8 cellular contexts compared by ENCODE assay signal in the genomic region with DNA sequence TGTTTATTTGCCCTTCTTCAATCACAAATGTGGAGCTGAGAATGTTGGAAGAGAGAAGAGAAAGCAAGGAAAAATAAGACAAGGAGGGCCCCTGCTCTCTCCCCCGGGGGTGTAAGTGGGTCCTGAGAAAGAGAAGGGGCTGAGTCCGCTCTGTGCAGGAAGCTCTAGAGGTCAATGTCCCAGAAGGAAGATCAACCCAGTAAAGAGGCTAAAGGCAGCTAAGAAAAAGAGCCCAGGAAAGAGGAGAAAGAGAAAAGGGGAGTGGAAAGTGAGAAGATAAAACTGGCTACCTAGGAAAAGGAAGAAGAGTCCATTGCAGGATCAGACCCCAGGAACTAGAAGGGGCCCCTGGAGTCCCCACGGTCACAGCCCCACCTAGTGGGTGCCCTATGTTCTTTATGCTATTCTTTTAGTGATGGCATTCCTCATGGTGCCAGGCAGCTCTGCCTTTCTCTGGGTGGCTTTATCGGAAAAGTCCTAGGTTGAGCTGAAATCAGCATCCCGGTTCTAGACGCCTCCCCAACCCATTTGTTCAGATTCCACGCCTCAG.
DNase-seq lines count a peak whose midpoint lies in the region; ATAC-seq, FAIRE-seq and TF ChIP-seq lines count a peak whose summit lies in the region.

No MANE protein-coding gene starts in this region.

- WGBS in A549 (ENCODE audit: missing lambda C conversion rate): 25% methylated on average over 7 of the region's 7 CpGs

- peak; percentile 63 for FAIRE-seq in A549 (lab: Jason Lieb, UNC)

- no peaks in the 10 kb centered on the region for H3K36me3 ChIP-seq in right atrium auricular region

- H3K4me3 ChIP-seq in A549: no peak overlapping the region
- no peak overlapping the region for H3K4me3 ChIP-seq in right atrium auricular region
- H3K4me3 ChIP-seq in retinal pigment epithelial cell (ENCODE audit: low read length): no peak overlapping the region

- peak overlapping the region; percentile 50 for H3K4me2 ChIP-seq in A549

- CTCF ChIA-PET in A549 (lab: Yijun Ruan, JAX): interaction anchor here (0.6 to 4.0 kb wide), 58 partner anchors 11 to 848 kb away, joined by 3 to 49 read pairs (median 3); a partner anchor contains a TSS

- H3K9me3 ChIP-seq in A549 (no peaks in the 10 kb centered on the region), right atrium auricular region (no peaks in the 10 kb centered on the region)

- peak overlapping the region; percentile 48 to 77 for H3K27ac ChIP-seq in A549
- no peak overlapping the region for H3K27ac ChIP-seq in right atrium auricular region

- H3K4me1 ChIP-seq in A549 (peaks cover 25% of the 10 kb centered on the region), right atrium auricular region (peaks cover 0 to 7% of the 10 kb centered on the region in 2 donors)

- H3K27me3 ChIP-seq in right atrium auricular region: no peaks in the 10 kb centered on the region

- DNase-seq in A549 (ENCODE audit: low read depth in 1 of 2, low spot score in 1 of 2): peak; percentile 61 to 71
- peak; percentile 74 for DNase-seq in NCI-H1092 (lab: John Stamatoyannopoulos, UW)
- peak in 38 of 56 donors; percentile 1 to 76 (median 26) for DNase-seq in amygdala (lab: John Stamatoyannopoulos, UW)
- peak; percentile 64 for DNase-seq in right atrium auricular region (ENCODE audit: low spot score)
- no peak for DNase-seq in retinal pigment epithelial cell (ENCODE audit: low read depth)
- DNase-seq in effector CD4-positive, alpha-beta T cell: no peak
- no peak for DNase-seq in stimulated activated CD4-positive, alpha-beta T cell treated with anti-CD3 and anti-CD28 coated beads, Interleukin-12 subunit alpha, Interleukin-12 subunit beta, amount 100 ng/mL, for 4 hours

- POLR2A ChIA-PET in A549 (lab: Yijun Ruan, JAX): no interaction called here

- TF ChIP-seq POLR2A in A549 (IDR thresholded peaks at IDR 0.05; ENCODE audit: low read length): no peak

- TF ChIP-seq CTCF in A549 (IDR thresholded peaks at IDR 0.05) (peak; percentile 71), right atrium auricular region (IDR thresholded peaks at IDR 0.05) (peak; percentile 19 to 72), retinal pigment epithelial cell (conservative IDR thresholded peaks at IDR 0.05; ENCODE audit: low read depth, low read length) (peak; percentile 67)

- TF ChIP-seq RAD21 in A549 (conservative IDR thresholded peaks at IDR 0.05 in 1 of 2, IDR thresholded peaks at IDR 0.05 in 1 of 2): peak; percentile 85 to 86

- no peak for TF ChIP-seq EP300 in A549 (IDR thresholded peaks at IDR 0.05)

- ATAC-seq in A549 (peak; percentile 79 to 95), GM18502 (IDR thresholded peaks at IDR 0.05; ENCODE audit: poor library complexity, unreplicated experiment) (peak; percentile 60)

TF ChIP-seq in A549, 52 proteins besides CTCF, POLR2A, EP300 and RAD21:
- TF ChIP-seq SMC3 (IDR thresholded peaks at IDR 0.05) (peak; percentile 89), HEYL (CRISPR knock-in tag; IDR thresholded peaks at IDR 0.05) (no peak)

Comparison
In these comparisons a context has a peak if more than half of its experiments do, and no peak if none do; other contexts are left out.
1. DNase-seq: peak in A549 (2 of 2), NCI-H1092 (single experiment), amygdala (38 of 56) and right atrium auricular region (single experiment); none in retinal pigment epithelial cell (single experiment), effector CD4-positive, alpha-beta T cell (single experiment) and stimulated activated CD4-positive, alpha-beta T cell treated with anti-CD3 and anti-CD28 coated beads, Interleukin-12 subunit alpha, Interleukin-12 subunit beta, amount 100 ng/mL, for 4 hours (single experiment).
2. H3K27ac ChIP-seq: peak in A549 (2 of 2); none in right atrium auricular region (0 of 2).
3. Peak in every context shown above with its lines, with median percentiles within 50 percentile points of each other: CTCF ChIP-seq.